21 cellular contexts compared by ENCODE assay signal in genomic region chr15:40412095-40412759, GRCh38. TPM values are rescaled to one million over a fixed set of nuclear protein-coding genes. Genes with fewer than 3 reads are reported as not detected.
A peak's percentile ranks its signal among the peaks of the same experiment; 100 is the strongest.
DNase-seq lines count a peak whose midpoint lies in the region; ATAC-seq and TF ChIP-seq lines count a peak whose summit lies in the region.
"Had no signal": no experiment of that assay in that cellular context is flagged by ENCODE, and none has a peak within 500 bp of the region (broad histone marks: within the 10 kb centered on the region; RNA-seq: fewer than 3 reads in every experiment).

No MANE protein-coding gene starts in this region.

- peaks cover 2 to 21% (median 7%) of the 10 kb centered on the region in 6 donors for H3K4me1 ChIP-seq in spleen
- H3K4me1 ChIP-seq: A549 had no signal

- no peak for TF ChIP-seq CTCF in spleen (IDR thresholded peaks at IDR 0.05 in 8 of 11, conservative IDR thresholded peaks at IDR 0.05 in 3 of 11)
- no peak for TF ChIP-seq CTCF in type B pancreatic cell (conservative IDR thresholded peaks at IDR 0.05)

- intact Hi-C loops in spleen (cut with DNase I; ENCODE audit: low total_unique reads) = loop anchor here (10.0 kb wide), 1 partner anchor 47 kb away; no protein-coding TSS in a partner anchor

- H3K27ac ChIP-seq in spleen = no peak overlapping the region
- H3K27ac ChIP-seq: A549, heart left ventricle, left lung, upper lobe of right lung had no signal

- no peaks in the 10 kb centered on the region for H3K27me3 ChIP-seq in spleen (replicated peaks in 1 of 7)
- H3K27me3 ChIP-seq: heart left ventricle, left lung, upper lobe of right lung had no signal

- no peak for DNase-seq in activated T-cell treated with anti-CD3 and anti-CD28 coated beads, Interleukin-2, amount 50 U/mL, for 72 hours
- DNase-seq in activated T-cell treated with anti-CD3 and anti-CD28 coated beads, Interleukin-2, amount 50 U/mL, for 48 hours = no peak
- DNase-seq in left lobe of liver (ENCODE audit: low spot score) (peak; percentile 95), spleen (peak; percentile 36), type B pancreatic cell (ENCODE audit: extremely low spot score, unreplicated experiment) (no peak)
- DNase-seq: activated B cell treated with CpG ODN at 0.5 μM for 24 hours; activated CD4-positive, alpha-beta memory T cell treated with anti-CD3 and anti-CD28 coated beads, Interleukin-2, amount 10 ng/mL, durations not matched to agents 7 days and 5 days; anterior cingulate cortex; heart left ventricle; left lung; NCI-H1417 treated with DMSO at 0.1 percent for 48 hours; NCI-H2081 treated with DMSO at 0.1 percent for 48 hours; NCI-H774; T-helper 9 cell; upper lobe of right lung had no signal

- H3K4me1 Mint-ChIP-seq in activated T-cell treated with anti-CD3 and anti-CD28 coated beads, Interleukin-2, amount 50 U/mL, for 72 hours (ENCODE audit: low read depth) = peaks cover 24% of the 10 kb centered on the region
- H3K4me1 Mint-ChIP-seq in activated T-helper 17 cell treated with anti-CD3 and anti-CD28 coated beads, Interleukin-2, amount 50 U/mL, for 72 hours = peaks cover 6% of the 10 kb centered on the region
- H3K4me1 Mint-ChIP-seq in type B pancreatic cell (ENCODE audit: unreplicated experiment) = peaks cover 4% of the 10 kb centered on the region

- H3K4me3 ChIP-seq in spleen = no peak overlapping the region
- H3K4me3 ChIP-seq: A549, heart left ventricle, K562, left lung, upper lobe of right lung had no signal

- no peaks in the 10 kb centered on the region for H3K27me3 Mint-ChIP-seq in activated T-cell treated with anti-CD3 and anti-CD28 coated beads, Interleukin-2, amount 50 U/mL, for 72 hours (ENCODE audit: low read depth)
- no peaks in the 10 kb centered on the region for H3K27me3 Mint-ChIP-seq in activated T-helper 17 cell treated with anti-CD3 and anti-CD28 coated beads, Interleukin-2, amount 50 U/mL, for 72 hours
- H3K27me3 Mint-ChIP-seq in type B pancreatic cell = no peaks in the 10 kb centered on the region
- H3K27me3 Mint-ChIP-seq: activated B cell treated with CpG ODN at 0.5 μM for 24 hours; activated CD4-positive, alpha-beta memory T cell treated with anti-CD3 and anti-CD28 coated beads, Interleukin-2, amount 10 ng/mL, durations not matched to agents 7 days and 5 days had no signal

- H3K9me3 ChIP-seq in spleen = no peaks in the 10 kb centered on the region
- H3K9me3 ChIP-seq: A549, heart left ventricle, left lung, upper lobe of right lung had no signal

- no peaks in the 10 kb centered on the region for H3K9me3 Mint-ChIP-seq in activated T-cell treated with anti-CD3 and anti-CD28 coated beads, Interleukin-2, amount 50 U/mL, for 72 hours
- H3K9me3 Mint-ChIP-seq in activated T-helper 17 cell treated with anti-CD3 and anti-CD28 coated beads, Interleukin-2, amount 50 U/mL, for 72 hours = no peaks in the 10 kb centered on the region
- H3K9me3 Mint-ChIP-seq in type B pancreatic cell = no peaks in the 10 kb centered on the region
- H3K9me3 Mint-ChIP-seq: activated B cell treated with CpG ODN at 0.5 μM for 24 hours; activated CD4-positive, alpha-beta memory T cell treated with anti-CD3 and anti-CD28 coated beads, Interleukin-2, amount 10 ng/mL, durations not matched to agents 7 days and 5 days; nephron had no signal

- no peak for ATAC-seq in activated T-cell treated with anti-CD3 and anti-CD28 coated beads, Interleukin-2, amount 50 U/mL, for 72 hours (replicated peaks in 1 of 2)
- no peak for ATAC-seq in activated T-helper 17 cell treated with anti-CD3 and anti-CD28 coated beads, Interleukin-2, amount 50 U/mL, for 72 hours (replicated peaks)
- ATAC-seq in left lobe of liver (peak; percentile 88), HG03139 (IDR thresholded peaks at IDR 0.05; ENCODE audit: unreplicated experiment) (no peak), HG02981 (IDR thresholded peaks at IDR 0.05; ENCODE audit: unreplicated experiment) (no peak)
- ATAC-seq: A549, K562, left lung, upper lobe of right lung had no signal

- H3K4me3 Mint-ChIP-seq in activated T-cell treated with anti-CD3 and anti-CD28 coated beads, Interleukin-2, amount 50 U/mL, for 72 hours = no peak overlapping the region
- no peak overlapping the region for H3K4me3 Mint-ChIP-seq in activated T-helper 17 cell treated with anti-CD3 and anti-CD28 coated beads, Interleukin-2, amount 50 U/mL, for 72 hours
- no peak overlapping the region for H3K4me3 Mint-ChIP-seq in type B pancreatic cell
- H3K4me3 Mint-ChIP-seq: activated B cell treated with CpG ODN at 0.5 μM for 24 hours; activated CD4-positive, alpha-beta memory T cell treated with anti-CD3 and anti-CD28 coated beads, Interleukin-2, amount 10 ng/mL, durations not matched to agents 7 days and 5 days; nephron had no signal

- H3K27ac Mint-ChIP-seq in activated T-cell treated with anti-CD3 and anti-CD28 coated beads, Interleukin-2, amount 50 U/mL, for 72 hours = peak overlapping the region; percentile 2
- peak overlapping the region; percentile 51 for H3K27ac Mint-ChIP-seq in activated T-helper 17 cell treated with anti-CD3 and anti-CD28 coated beads, Interleukin-2, amount 50 U/mL, for 72 hours
- no peak overlapping the region for H3K27ac Mint-ChIP-seq in type B pancreatic cell
- H3K27ac Mint-ChIP-seq: activated B cell treated with CpG ODN at 0.5 μM for 24 hours; activated CD4-positive, alpha-beta memory T cell treated with anti-CD3 and anti-CD28 coated beads, Interleukin-2, amount 10 ng/mL, durations not matched to agents 7 days and 5 days; nephron had no signal

- peaks cover 2 to 98% (median 85%) of the 10 kb centered on the region in 6 donors for H3K36me3 ChIP-seq in spleen

- H3K36me3 Mint-ChIP-seq in activated T-cell treated with anti-CD3 and anti-CD28 coated beads, Interleukin-2, amount 50 U/mL, for 72 hours (ENCODE audit: insufficient read depth in 2 of 2) = peaks cover 10 to 26% of the 10 kb centered on the region in 2 donors
- H3K36me3 Mint-ChIP-seq in activated T-helper 17 cell treated with anti-CD3 and anti-CD28 coated beads, Interleukin-2, amount 50 U/mL, for 72 hours (ENCODE audit: low read depth) = peaks cover 91% of the 10 kb centered on the region
- H3K36me3 Mint-ChIP-seq in type B pancreatic cell = peaks cover 19% of the 10 kb centered on the region

- WGBS in spleen, 5 donors = 76 to 85% (median 84%) methylated on average over 7 of the region's 7 CpGs

- no peak for TF ChIP-seq POLR2A in spleen (IDR thresholded peaks at IDR 0.05)

RNA-seq across cellular contexts. Expression of gene IVD, which starts 6.6 kb away (rescaled TPM):
- 10 to 100 TPM; 61.2 to 75.5 TPM for total RNA-seq in activated T-cell treated with anti-CD3 and anti-CD28 coated beads, Interleukin-2, amount 50 U/mL, for 72 hours
- 10 to 100 TPM; 48.8 to 57.9 TPM for total RNA-seq in activated T-helper 17 cell treated with anti-CD3 and anti-CD28 coated beads, Interleukin-2, amount 50 U/mL, for 72 hours
- total RNA-seq in left lobe of liver (229 TPM), spleen (10 to 100 TPM; 39.6 to 93.9 (median 61.6) TPM), type B pancreatic cell (ENCODE audit: low replicate concordance) (31.9 and 86.6 TPM in 2 replicates)
- polyA plus RNA-seq in spleen = 10 to 100 TPM; 25.1 to 44.4 (median 35.1) TPM

RNA-seq across cellular contexts. Expression of gene BAHD1, which starts 28.5 kb away (rescaled TPM):
- total RNA-seq in activated T-cell treated with anti-CD3 and anti-CD28 coated beads, Interleukin-2, amount 50 U/mL, for 72 hours = 10 to 100 TPM; 20.8 to 21.9 TPM
- total RNA-seq in activated T-helper 17 cell treated with anti-CD3 and anti-CD28 coated beads, Interleukin-2, amount 50 U/mL, for 72 hours = 10 to 100 TPM; 16.6 to 20.3 TPM
- total RNA-seq in left lobe of liver (12.8 TPM), spleen (10 to 100 TPM; 13.5 to 27.0 (median 22.2) TPM), type B pancreatic cell (ENCODE audit: low replicate concordance) (21.6 and 24.8 TPM in 2 replicates)
- polyA plus RNA-seq in spleen = 10 to 100 TPM in 1 of 3 donors, 1 to 10 TPM in 2; 7.4 to 14.2 (median 8.7) TPM

RNA-seq across cellular contexts. Expression of gene KNSTRN, which starts 29.7 kb away (rescaled TPM):
- 10 to 100 TPM; 47.3 to 61.5 TPM for total RNA-seq in activated T-cell treated with anti-CD3 and anti-CD28 coated beads, Interleukin-2, amount 50 U/mL, for 72 hours
- 10 to 100 TPM; 48.5 to 65.9 TPM for total RNA-seq in activated T-helper 17 cell treated with anti-CD3 and anti-CD28 coated beads, Interleukin-2, amount 50 U/mL, for 72 hours
- 9.2 TPM for total RNA-seq in left lobe of liver
- total RNA-seq in spleen = 10 to 100 TPM in 4 of 7 donors, 1 to 10 TPM in 3; 8.3 to 16.8 (median 11.5) TPM
- 10 to 100 TPM in 1 of 3 donors, 1 to 10 TPM in 2; 6.0 to 10.3 (median 9.0) TPM for polyA plus RNA-seq in spleen
- 24.1 and 52.2 TPM in 2 replicates for total RNA-seq in type B pancreatic cell (ENCODE audit: low replicate concordance)

RNA-seq across cellular contexts. Expression of gene DISP2, which starts 54.2 kb away (rescaled TPM):
- total RNA-seq in activated T-cell treated with anti-CD3 and anti-CD28 coated beads, Interleukin-2, amount 50 U/mL, for 72 hours = under 1 TPM; 0.19 to 0.34 TPM
- total RNA-seq in activated T-helper 17 cell treated with anti-CD3 and anti-CD28 coated beads, Interleukin-2, amount 50 U/mL, for 72 hours = 1 to 10 TPM in 1 of 2 donors, under 1 TPM in 1; 0.11 to 1.6 TPM
- total RNA-seq in left lobe of liver = 0.25 TPM
- total RNA-seq in spleen = 1 to 10 TPM in 2 of 7 donors, under 1 TPM in 4, not detected in 1; 0.05 to 3.0 (median 0.45) TPM
- under 1 TPM; 0.47 to 0.63 (median 0.54) TPM for polyA plus RNA-seq in spleen
- total RNA-seq in type B pancreatic cell (ENCODE audit: low replicate concordance) = 1.5 and 1.8 TPM in 2 replicates

RNA-seq across cellular contexts. Expression of gene CHST14, which starts 58.6 kb away (rescaled TPM):
- 1 to 10 TPM; 9.5 to 9.7 TPM for total RNA-seq in activated T-cell treated with anti-CD3 and anti-CD28 coated beads, Interleukin-2, amount 50 U/mL, for 72 hours
- 10 to 100 TPM in 1 of 2 donors, 1 to 10 TPM in 1; 6.0 to 12.1 TPM for total RNA-seq in activated T-helper 17 cell treated with anti-CD3 and anti-CD28 coated beads, Interleukin-2, amount 50 U/mL, for 72 hours
- 5.3 TPM for total RNA-seq in left lobe of liver
- total RNA-seq in spleen = 10 to 100 TPM; 12.0 to 18.5 (median 15.3) TPM
- 10 to 100 TPM in 1 of 3 donors, 1 to 10 TPM in 2; 7.1 to 10.6 (median 9.0) TPM for polyA plus RNA-seq in spleen
- 12.7 and 24.2 TPM in 2 replicates for total RNA-seq in type B pancreatic cell (ENCODE audit: low replicate concordance)

Comparison
In these comparisons a context has a peak if more than half of its experiments do, and no peak if none do; other contexts are left out.
1. DNase-seq: peak in left lobe of liver (single experiment) and spleen (single experiment); none in activated T-cell treated with anti-CD3 and anti-CD28 coated beads, Interleukin-2, amount 50 U/mL, for 72 hours (0 of 2), activated T-cell treated with anti-CD3 and anti-CD28 coated beads, Interleukin-2, amount 50 U/mL, for 48 hours (0 of 2) and type B pancreatic cell (single experiment).